ENCODE assay signal across 7 cellular contexts in the genomic region with DNA sequence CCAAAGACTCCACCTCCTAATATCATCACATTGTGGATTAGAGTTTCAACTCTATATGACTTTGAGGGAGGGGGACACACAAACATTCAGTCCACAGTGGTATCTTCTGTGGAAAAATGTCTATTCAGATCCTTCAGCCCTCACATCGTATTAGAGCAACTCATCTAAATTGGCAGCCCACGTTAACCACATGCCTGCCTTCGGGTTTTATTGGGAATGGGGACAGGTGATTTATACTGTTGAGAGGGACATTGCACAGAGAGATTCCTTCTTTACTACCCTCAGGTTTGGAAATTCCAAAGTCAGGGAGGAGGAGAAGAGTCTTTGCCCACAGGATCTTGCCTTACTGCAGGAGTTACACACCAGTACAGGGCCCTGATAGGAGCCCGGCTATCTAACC.
"Had no signal": no experiment of that assay in that cellular context is flagged by ENCODE, and none has a peak within 500 bp of the region (broad histone marks: within the 10 kb centered on the region; RNA-seq: fewer than 3 reads in every experiment).

No MANE protein-coding gene starts in this region.

- ATAC-seq: GM23338 had no signal

- H3K4me3 ChIP-seq: GM23338 had no signal

- H3K4me2 ChIP-seq: GM23338 had no signal

- FAIRE-seq: H1, H54, HTR-8/SVneo had no signal

- H2AFZ ChIP-seq: GM23338 had no signal

- DNase-seq: H9, HCEC 1CT, IMR-90 had no signal
